ENCODE assay signal across 1 cellular context in genomic region chr16:15829460-15829859, GRCh38.
TF ChIP-seq lines count a peak whose summit lies in the region.

No MANE protein-coding gene starts in this region.

TF ChIP-seq in H1, 55 proteins besides CTCF, POLR2A, EP300 and RAD21 (continued from another document):
- TF ChIP-seq RXRA (IDR thresholded peaks at IDR 0.05; ENCODE audit: insufficient read depth, low read depth, low read length) = no peak
